21 cellular contexts compared by ENCODE assay signal in genomic region chr7:17178562-17178961, GRCh38.
DNase-seq lines count a peak whose midpoint lies in the region; ATAC-seq and TF ChIP-seq lines count a peak whose summit lies in the region.
"Had no signal": no experiment of that assay in that cellular context is flagged by ENCODE, and none has a peak within 500 bp of the region (broad histone marks: within the 10 kb centered on the region; RNA-seq: fewer than 3 reads in every experiment).

No MANE protein-coding gene starts in this region.

- H3F3A ChIP-seq in PC-3 (ENCODE audit: low read length, unreplicated experiment): no peaks in the 10 kb centered on the region

- H3K9ac ChIP-seq in PC-3 (ENCODE audit: low read length): peak overlapping the region; percentile 19
- H3K9ac ChIP-seq: BLaER1 treated with 17β-estradiol and CSF1 and Interleukin-3, amounts not matched to agents 10 nM and 100 nM; GM23248 had no signal

- H3K9me3 ChIP-seq in PC-3 (ENCODE audit: low read length): no peaks in the 10 kb centered on the region
- H3K9me3 ChIP-seq in hepatocyte (ENCODE audit: low read depth): no peaks in the 10 kb centered on the region
- no peaks in the 10 kb centered on the region for H3K9me3 ChIP-seq in osteoblast (ENCODE audit: low read depth, low read length)
- H3K9me3 ChIP-seq: A549; BE2C; BLaER1 treated with 17β-estradiol and CSF1 and Interleukin-3, amounts not matched to agents 10 nM and 100 nM had no signal

- no peaks in the 10 kb centered on the region for H3K9me2 ChIP-seq in PC-3 (replicated peaks; ENCODE audit: low read length)
- H3K9me2 ChIP-seq in hepatocyte (replicated peaks; ENCODE audit: insufficient read depth): no peaks in the 10 kb centered on the region

- no peak overlapping the region for H2AFZ ChIP-seq in PC-3 (ENCODE audit: low read length)
- no peak overlapping the region for H2AFZ ChIP-seq in hepatocyte
- H2AFZ ChIP-seq in osteoblast (ENCODE audit: low read length): peak overlapping the region; percentile 18
- H2AFZ ChIP-seq: GM23248 had no signal

- POLR2A ChIA-PET in PC-3 (lab: Charles Lee; ENCODE audit: unreplicated experiment): interaction anchor here (0.7 to 1.1 kb wide), 2 partner anchors 35 to 120 kb away, joined by 3 to 16 read pairs; partner anchors contain the start of gene AHR

- TF ChIP-seq CTCF in PC-3 (conservative IDR thresholded peaks at IDR 0.05; ENCODE audit: low read depth, low read length) (no peak), hepatocyte (IDR thresholded peaks at IDR 0.05; ENCODE audit: poor library complexity) (no peak), osteoblast (IDR thresholded peaks at IDR 0.05; ENCODE audit: extremely low read depth, low read depth, low read length) (no peak)

- 66% methylated on average over 2 of the region's 2 CpGs for WGBS in hepatocyte (ENCODE audit: low lambda C conversion rate, missing lambda C conversion rate)

- H3K4me2 ChIP-seq in PC-3 (ENCODE audit: low read length) (no peak overlapping the region), hepatocyte (no peak overlapping the region), osteoblast (ENCODE audit: insufficient read depth, low read length) (no peak overlapping the region)
- H3K4me2 ChIP-seq: A549; BLaER1 treated with 17β-estradiol and CSF1 and Interleukin-3, amounts not matched to agents 10 nM and 100 nM had no signal

- H3K36me3 ChIP-seq in PC-3 (ENCODE audit: low read depth, low read length) (no peaks in the 10 kb centered on the region), hepatocyte (replicated peaks; ENCODE audit: insufficient read depth, low read depth) (no peaks in the 10 kb centered on the region), osteoblast (ENCODE audit: insufficient read depth, low read length) (no peaks in the 10 kb centered on the region)
- H3K36me3 ChIP-seq: BE2C; BLaER1 treated with 17β-estradiol and CSF1 and Interleukin-3, amounts not matched to agents 10 nM and 100 nM had no signal

- H3K27ac ChIP-seq in PC-3 (ENCODE audit: low read length) (peak overlapping the region; percentile 67), hepatocyte (peak overlapping the region; percentile 31), osteoblast (ENCODE audit: low read depth, low read length) (no peak overlapping the region)
- H3K27ac ChIP-seq: A549; BLaER1 treated with 17β-estradiol and CSF1 and Interleukin-3, amounts not matched to agents 10 nM and 100 nM; GM23248 had no signal

- H3K27me3 ChIP-seq in PC-3 (ENCODE audit: low read length) (no peaks in the 10 kb centered on the region), hepatocyte (no peaks in the 10 kb centered on the region), osteoblast (ENCODE audit: insufficient read depth, low read length) (no peaks in the 10 kb centered on the region)
- H3K27me3 ChIP-seq: BLaER1 treated with 17β-estradiol and CSF1 and Interleukin-3, amounts not matched to agents 10 nM and 100 nM had no signal

- no peak for DNase-seq in PC-3
- no peak for DNase-seq in hepatocyte (ENCODE audit: low spot score)
- no peak for DNase-seq in osteoblast (ENCODE audit: insufficient read length, low spot score, missing footprints)
- no peak for DNase-seq in activated CD8-positive, alpha-beta memory T cell treated with anti-CD3 and anti-CD28 coated beads for 24 hours
- DNase-seq in GM19238 (ENCODE audit: insufficient read length, low spot score): no peak
- DNase-seq in NCI-H1436 treated with DMSO at 0.1 percent for 48 hours (lab: John Stamatoyannopoulos, UW): no peak
- DNase-seq: 8988T; ACHN; AML-193; BE2C; Calu3; CD4-positive, alpha-beta T cell; COR-L47; DMS53; DMS79 treated with DMSO at 0.1 percent for 48 hours; GF-D8; GM23248; H7; HCEC 1CT had no signal

- CTCF ChIA-PET in PC-3 (lab: Charles Lee): no interaction called here

- H4K20me1 ChIP-seq in PC-3 (ENCODE audit: low read length) (no peaks in the 10 kb centered on the region), hepatocyte (ENCODE audit: insufficient read depth, poor library complexity, severe bottlenecking) (no peaks in the 10 kb centered on the region), osteoblast (ENCODE audit: insufficient read depth, low read length) (no peaks in the 10 kb centered on the region)
- H4K20me1 ChIP-seq: BLaER1 treated with 17β-estradiol and CSF1 and Interleukin-3, amounts not matched to agents 10 nM and 100 nM had no signal

- peak; percentile 12 for ATAC-seq in PC-3
- ATAC-seq: A549 had no signal

- H3K4me1 ChIP-seq in PC-3 (ENCODE audit: insufficient read depth, low read length): peaks cover 14% of the 10 kb centered on the region; the same call in 1 of the 2 replicates
- H3K4me1 ChIP-seq in hepatocyte (ENCODE audit: insufficient read depth): no peaks in the 10 kb centered on the region
- no peaks in the 10 kb centered on the region for H3K4me1 ChIP-seq in osteoblast (ENCODE audit: insufficient read depth, low read length)
- H3K4me1 ChIP-seq: BE2C; BLaER1 treated with 17β-estradiol and CSF1 and Interleukin-3, amounts not matched to agents 10 nM and 100 nM had no signal

- BruUV-seq in PC-3 (replicated peaks; lab: Mats Ljungman, UMichigan): no TSS peak

- H3K4me3 ChIP-seq in PC-3 (ENCODE audit: low read length): no peak overlapping the region
- no peak overlapping the region for H3K4me3 ChIP-seq in hepatocyte
- no peak overlapping the region for H3K4me3 ChIP-seq in osteoblast (ENCODE audit: insufficient read depth, low read length)
- H3K4me3 ChIP-seq: A549; BLaER1 treated with 17β-estradiol and CSF1 and Interleukin-3, amounts not matched to agents 10 nM and 100 nM; GM23248 had no signal

- no peaks in the 10 kb centered on the region for H3K79me2 ChIP-seq in PC-3 (ENCODE audit: low read length)
- no peaks in the 10 kb centered on the region for H3K79me2 ChIP-seq in hepatocyte
- H3K79me2 ChIP-seq in osteoblast (ENCODE audit: insufficient read depth, low read length): no peaks in the 10 kb centered on the region

- intact Hi-C loops in PC-3 (cut with micrococcal nuclease): loop anchor here (5.0 kb wide), 1 partner anchor 36 kb away; no protein-coding TSS in a partner anchor
